In the genomic region with DNA sequence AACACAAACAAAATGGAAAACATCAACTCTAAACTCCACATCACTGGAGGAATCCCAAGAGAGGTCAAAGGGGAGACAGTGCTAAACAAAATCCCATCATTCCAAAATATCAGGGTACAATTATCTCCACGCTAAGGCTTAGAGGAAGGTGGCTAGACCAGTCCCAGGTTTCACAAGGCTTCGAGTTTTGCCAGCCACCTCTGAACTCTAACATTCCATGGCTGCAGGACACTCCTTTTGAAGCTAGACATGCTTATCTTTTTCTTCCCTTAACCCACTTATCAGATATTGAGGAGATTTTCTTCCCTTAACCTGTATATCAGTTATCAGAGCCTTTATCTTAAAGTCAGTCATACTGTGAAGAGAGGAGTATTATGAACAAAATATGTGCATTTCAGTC, we compare ENCODE assay signal across 20 cellular contexts. TPM values are rescaled to one million over a fixed set of nuclear protein-coding genes. Genes with fewer than 3 reads are reported as not detected.
A peak's percentile ranks its signal among the peaks of the same experiment; 100 is the strongest.
DNase-seq lines count a peak whose midpoint lies in the region; ATAC-seq and TF ChIP-seq lines count a peak whose summit lies in the region.
"Had no signal": no experiment of that assay in that cellular context is flagged by ENCODE, and none has a peak within 500 bp of the region (broad histone marks: within the 10 kb centered on the region; RNA-seq: fewer than 3 reads in every experiment).

No MANE protein-coding gene starts in this region.

- CTCF ChIA-PET in Caco-2 (lab: Charles Lee), result interaction anchor here (0.7 kb wide), 1 partner anchor 72 kb away, joined by 4 read pairs; no protein-coding TSS in a partner anchor

- H3K27ac Mint-ChIP-seq in Caco-2 (ENCODE audit: unreplicated experiment) (peak overlapping the region; percentile 71), endodermal cell (peak overlapping the region; percentile 3)
- H3K27ac Mint-ChIP-seq: B cell; CD4-positive, CD25-positive, alpha-beta regulatory T cell; CD8-positive, alpha-beta T cell; GM23338 had no signal

- H3K27me3 Mint-ChIP-seq in Caco-2 (ENCODE audit: insufficient read depth, unreplicated experiment) (no peaks in the 10 kb centered on the region), endodermal cell (ENCODE audit: insufficient read depth) (peaks cover 12% of the 10 kb centered on the region)
- H3K27me3 Mint-ChIP-seq: B cell; CD4-positive, CD25-positive, alpha-beta regulatory T cell had no signal

- DNase-seq in Caco-2 (peak; percentile 78 to 86), HT-29 (ENCODE audit: low spot score) (peak; percentile 1), endodermal cell (no peak), NCI-H1092 (lab: John Stamatoyannopoulos, UW) (no peak)
- DNase-seq: CD4-positive, CD25-positive, alpha-beta regulatory T cell; CD8-positive, alpha-beta T cell; DMS 273 treated with DMSO at 0.1 percent for 48 hours; DMS79; EL; GF-D8 had no signal

- no peaks in the 10 kb centered on the region for H3K4me1 ChIP-seq in ACC112 (ENCODE audit: control insufficient read depth, insufficient read depth, low read length, unreplicated experiment)
- H3K4me1 ChIP-seq in Caco-2, result peaks cover 46% of the 10 kb centered on the region
- H3K4me1 ChIP-seq in endodermal cell (ENCODE audit: control insufficient read depth, insufficient read depth, low read length), result no peaks in the 10 kb centered on the region

- TF ChIP-seq CTCF in Caco-2 (IDR thresholded peaks at IDR 0.05; ENCODE audit: insufficient read depth in 1 of 2, low read depth in 1 of 2, low read length in 1 of 2, severe bottlenecking in 1 of 2, unreplicated experiment in 1 of 2) (no peak), endodermal cell (conservative IDR thresholded peaks at IDR 0.05) (no peak)

- H3K4me1 Mint-ChIP-seq in Caco-2 (ENCODE audit: low read depth, unreplicated experiment), result peaks cover 58% of the 10 kb centered on the region
- peaks cover 16% of the 10 kb centered on the region for H3K4me1 Mint-ChIP-seq in endodermal cell
- H3K4me1 Mint-ChIP-seq: GM23338 had no signal

- H3K4me3 Mint-ChIP-seq in Caco-2 (ENCODE audit: unreplicated experiment) (peak overlapping the region; percentile 30), endodermal cell (no peak overlapping the region)
- H3K4me3 Mint-ChIP-seq: B cell; CD4-positive, CD25-positive, alpha-beta regulatory T cell; CD8-positive, alpha-beta T cell; GM23338 had no signal

- H3K36me3 ChIP-seq in ACC112 (ENCODE audit: insufficient read depth, low read length), result no peaks in the 10 kb centered on the region
- peaks cover 2% of the 10 kb centered on the region; the same call in 1 of the 2 replicates for H3K36me3 ChIP-seq in Caco-2 (ENCODE audit: control insufficient read depth, insufficient read depth, low read length)
- no peaks in the 10 kb centered on the region for H3K36me3 ChIP-seq in endodermal cell (ENCODE audit: control insufficient read depth, insufficient read depth, low read length)
- H3K36me3 ChIP-seq: HAP-1 had no signal

- no peak overlapping the region for H3K9ac ChIP-seq in endodermal cell (ENCODE audit: extremely low read depth, low read length, poor library complexity, severe bottlenecking)
- H3K9ac ChIP-seq: BLaER1 had no signal

- H3K36me3 Mint-ChIP-seq in Caco-2 (ENCODE audit: insufficient read depth, unreplicated experiment) (peaks cover 92% of the 10 kb centered on the region), endodermal cell (ENCODE audit: low read depth) (peaks cover 18% of the 10 kb centered on the region)
- H3K36me3 Mint-ChIP-seq: CD4-positive, CD25-positive, alpha-beta regulatory T cell; CD8-positive, alpha-beta T cell had no signal

- no peaks in the 10 kb centered on the region for H3K27me3 ChIP-seq in ACC112 (ENCODE audit: insufficient read depth, low read length)
- no peaks in the 10 kb centered on the region for H3K27me3 ChIP-seq in Caco-2 (replicated peaks; ENCODE audit: control insufficient read depth, insufficient read depth, low read length)
- peaks cover 9% of the 10 kb centered on the region for H3K27me3 ChIP-seq in endodermal cell (ENCODE audit: control insufficient read depth, insufficient read depth, low read length, poor library complexity, severe bottlenecking)
- H3K27me3 ChIP-seq: BLaER1 had no signal

- no TSS peak for BruUV-seq in Caco-2 (replicated peaks; lab: Mats Ljungman, UMichigan)

- H3K4me3 ChIP-seq in ACC112 (ENCODE audit: low read depth, low read length) (no peak overlapping the region), Caco-2 (ENCODE audit: low read depth, low read length) (no peak overlapping the region), endodermal cell (ENCODE audit: low read length) (no peak overlapping the region)
- H3K4me3 ChIP-seq: BLaER1, GM23338, HAP-1 had no signal

- no peak overlapping the region for H3K27ac ChIP-seq in ACC112 (ENCODE audit: low read depth, low read length)
- H3K27ac ChIP-seq in endodermal cell (ENCODE audit: low read depth, low read length), result no peak overlapping the region
- H3K27ac ChIP-seq: BLaER1, C4-2B had no signal

- intact Hi-C loops in Caco-2 (cut with micrococcal nuclease; ENCODE audit: unreplicated experiment), result loop anchor here (1.0 kb wide), 3 partner anchors 36 to 72 kb away; a partner anchor contains a TSS

- H3K9me3 Mint-ChIP-seq in Caco-2 (ENCODE audit: unreplicated experiment) (no peaks in the 10 kb centered on the region), endodermal cell (peaks cover 2% of the 10 kb centered on the region)
- H3K9me3 Mint-ChIP-seq: CD4-positive, CD25-positive, alpha-beta regulatory T cell; CD8-positive, alpha-beta T cell; GM23338 had no signal

- peak overlapping the region; percentile 40 for H2AFZ ChIP-seq in ACC112 (ENCODE audit: low read length, unreplicated experiment)
- H2AFZ ChIP-seq: GM23338 had no signal

- WGBS in endodermal cell (ENCODE audit: insufficient coverage in 1 of 2, insufficient read length in 1 of 2), 2 experiments, result 66 to 67% methylated on average over 2 of the region's 2 CpGs

- ATAC-seq in HG02642 (IDR thresholded peaks at IDR 0.05; ENCODE audit: poor library complexity, unreplicated experiment) (no peak), HG02610 (IDR thresholded peaks at IDR 0.05; ENCODE audit: unreplicated experiment) (no peak), HG02981 (IDR thresholded peaks at IDR 0.05; ENCODE audit: unreplicated experiment) (no peak)
- ATAC-seq: CD8-positive, alpha-beta T cell; GM23338 had no signal

- POLR2A ChIA-PET in Caco-2 (lab: Charles Lee), result interaction anchor here (0.5 to 1.2 kb wide), 2 partner anchors 72 to 158 kb away, joined by 3 read pairs; no protein-coding TSS in a partner anchor

- H3K9me3 ChIP-seq in Caco-2 (no peaks in the 10 kb centered on the region), endodermal cell (ENCODE audit: control insufficient read depth, low read length) (no peaks in the 10 kb centered on the region)
- H3K9me3 ChIP-seq: BLaER1, HAP-1 had no signal

- H3K79me2 ChIP-seq in ACC112 (ENCODE audit: control insufficient read depth, insufficient read depth, low read length, unreplicated experiment), result no peaks in the 10 kb centered on the region

RNA-seq across cellular contexts. Expression of a gene that starts 53.3 kb away (rescaled TPM):
- total RNA-seq in Caco-2 (2022), result 276 and 320 TPM in 2 replicates
- not detected in 2 replicates for total RNA-seq in HT-29 (2014; rRNA removed; shearing (Covaris generic))
- 10 to 100 TPM in 1 of 2 donors, 1 to 10 TPM in 1; 8.9 to 38.8 TPM for total RNA-seq in endodermal cell
- 43.8 TPM for polyA plus RNA-seq in endodermal cell (2013, experiment 1 of 2)
- polyA plus RNA-seq in endodermal cell (2013, experiment 2 of 2), result 35.4 TPM
- total RNA-seq: CD4-positive, CD25-positive, alpha-beta regulatory T cell; CD8-positive, alpha-beta T cell; H4 had no signal

Comparison
In these comparisons a context has a peak if more than half of its experiments do, and no peak if none do; other contexts are left out.
1. DNase-seq: peak in Caco-2 (2 of 2) and HT-29 (single experiment); none in endodermal cell (single experiment) and NCI-H1092 (single experiment).